In the genomic region with DNA sequence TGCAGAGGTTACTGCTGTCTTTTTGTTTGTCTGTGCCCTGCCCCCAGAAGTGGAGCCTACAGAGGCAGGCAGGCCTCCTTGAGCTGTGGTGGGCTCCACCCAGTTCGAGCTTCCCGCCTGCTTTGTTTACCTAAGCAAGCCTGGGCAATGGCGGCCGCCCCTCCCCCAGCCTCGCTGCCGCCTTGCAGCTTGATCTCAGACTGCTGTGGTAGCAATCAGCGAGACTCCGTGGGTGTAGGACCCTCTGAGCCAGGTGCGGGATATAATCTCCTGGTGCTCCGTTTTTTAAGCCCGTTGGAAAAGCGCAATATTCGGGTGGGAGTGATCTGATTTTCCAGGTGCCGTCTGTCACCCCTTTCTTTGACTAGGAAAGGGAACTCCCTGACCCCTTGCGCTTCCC, we compare ENCODE assay signal across 12 cellular contexts. TPM values are rescaled to one million over a fixed set of nuclear protein-coding genes. Genes with fewer than 3 reads are reported as not detected.
"Had no signal": no experiment of that assay in that cellular context is flagged by ENCODE, and none has a peak within 500 bp of the region (broad histone marks: within the 10 kb centered on the region; RNA-seq: fewer than 3 reads in every experiment).

No MANE protein-coding gene starts in this region.

RNA-seq across cellular contexts. Expression of a gene that starts 43.5 kb away (rescaled TPM):
- total RNA-seq: activated naive CD4-positive, alpha-beta T cell treated with anti-CD3 and anti-CD28 coated beads for 36 hours; activated naive CD8-positive, alpha-beta T cell treated with anti-CD3 and anti-CD28 coated beads, Interleukin-2, amount 10 ng/mL, durations not matched to agents 7 days and 5 days; activated T-cell treated with anti-CD3 and anti-CD28 coated beads, Interleukin-2, amount 50 U/mL, for 4 hours; activated T-cell treated with anti-CD3 and anti-CD28 coated beads, Interleukin-2, amount 50 U/mL, for 72 hours; activated T-helper 1 cell treated with anti-CD3 and anti-CD28 coated beads, Interleukin-12 subunit alpha, Interleukin-12 subunit beta, Interleukin-2, Interleukin-4 antibody, amounts not matched to agents 30 ng/mL and 10 ng/mL and 1 ng/mL, durations not matched to agents 14 hours and 24 hours and 36 hours; adrenal gland; aorta; ascending aorta; astrocyte; body of pancreas; bronchial epithelial cell; chondrocyte had no signal
